21 cellular contexts compared by ENCODE assay signal in genomic region chr5:77232545-77232944, GRCh38. TPM values are rescaled to one million over a fixed set of nuclear protein-coding genes. Genes with fewer than 3 reads are reported as not detected.
"Had no signal": no experiment of that assay in that cellular context is flagged by ENCODE, and none has a peak within 500 bp of the region (broad histone marks: within the 10 kb centered on the region; RNA-seq: fewer than 3 reads in every experiment).

No MANE protein-coding gene starts in this region.

- H3K4me1 ChIP-seq: adrenal gland, breast epithelium had no signal

- H3K4me3 ChIP-seq: adrenal gland, breast epithelium, PC-9, SK-N-MC had no signal

- H3K36me3 ChIP-seq: adrenal gland, breast epithelium had no signal

- DNase-seq: activated CD4-positive, alpha-beta memory T cell treated with anti-CD3 and anti-CD28 coated beads for 36 hours; activated CD4-positive, alpha-beta T cell treated with anti-CD3 and anti-CD28 coated beads, Interleukin-2, amount 10 ng/mL, durations not matched to agents 7 days and 5 days; activated CD4-positive, CD25-positive, alpha-beta regulatory T cell; activated CD8-positive, alpha-beta memory T cell treated with anti-CD3 and anti-CD28 coated beads, Interleukin-2, amount 50 U/mL, for 4 hours; activated naive CD4-positive, alpha-beta T cell treated with anti-CD3 and anti-CD28 coated beads, Interleukin-2, amount 50 U/mL, for 16 hours; activated naive CD8-positive, alpha-beta T cell treated with anti-CD3 and anti-CD28 coated beads, Interleukin-2, amount 10 ng/mL, durations not matched to agents 7 days and 5 days; activated T-cell treated with anti-CD3 and anti-CD28 coated beads, Interleukin-2, amount 50 U/mL, for 72 hours; central memory CD4-positive, alpha-beta T cell; MM.1S; NCI-H1105 treated with DMSO at 0.1 percent for 48 hours; NCI-H146; NCI-H187 treated with DMSO at 0.1 percent for 48 hours; NCI-H510A treated with DMSO at 0.1 percent for 48 hours; NK-92 treated with Interleukin-12 subunit alpha and Interleukin-12 subunit beta, amount 100 ng/mL, for 24 hours; PC-9; T-helper 2 cell had no signal

- FAIRE-seq: TTC549 had no signal

- H3K9me3 ChIP-seq: adrenal gland, breast epithelium had no signal

RNA-seq across cellular contexts. Expression of gene PDE8B, which starts 22.1 kb away (rescaled TPM):
- total RNA-seq: activated CD4-positive, alpha-beta memory T cell treated with anti-CD3 and anti-CD28 coated beads for 36 hours; RPMI7951 had no signal
